Comparison of ENCODE assay signal across 1 cellular context in the genomic region with DNA sequence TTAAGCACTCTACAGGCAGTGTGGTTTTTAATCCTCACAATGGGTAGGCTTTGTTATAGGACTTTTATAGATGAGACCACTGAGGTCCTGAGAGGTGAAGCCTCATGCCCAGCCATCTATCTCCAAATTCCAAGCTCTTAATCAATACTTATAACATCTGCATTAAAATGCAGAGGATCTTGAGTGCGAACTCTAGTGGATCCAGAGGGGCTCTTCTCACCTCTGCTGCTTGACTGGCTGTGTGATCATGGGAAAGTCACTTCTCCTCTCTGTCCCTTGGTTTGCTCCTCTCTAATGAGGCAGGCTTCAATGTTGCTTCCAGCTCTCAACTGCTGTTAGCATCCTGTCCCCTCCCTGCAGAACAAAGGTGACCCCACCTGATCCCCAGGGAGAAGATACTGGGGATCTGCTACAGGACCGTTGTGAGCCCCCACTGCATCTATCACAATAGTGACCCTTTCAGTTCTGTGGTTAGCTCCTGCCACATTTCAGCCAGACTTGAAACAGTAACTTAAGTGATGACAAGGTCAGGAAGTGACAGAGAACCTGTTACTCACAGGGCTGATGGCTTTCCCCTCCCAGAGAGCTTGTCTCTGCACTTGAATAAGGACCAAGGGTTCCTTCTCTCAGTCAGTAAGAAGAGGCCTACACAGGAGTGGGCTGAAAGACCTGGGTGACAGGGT.
A peak's percentile ranks its signal among the peaks of the same experiment; 100 is the strongest.
TF ChIP-seq lines count a peak whose summit lies in the region.

No MANE protein-coding gene starts in this region.

TF ChIP-seq in K562, 482 proteins besides CTCF, POLR2A, EP300 and RAD21 (continued from another document and continues in another):
- TF ChIP-seq, protein P1, sequence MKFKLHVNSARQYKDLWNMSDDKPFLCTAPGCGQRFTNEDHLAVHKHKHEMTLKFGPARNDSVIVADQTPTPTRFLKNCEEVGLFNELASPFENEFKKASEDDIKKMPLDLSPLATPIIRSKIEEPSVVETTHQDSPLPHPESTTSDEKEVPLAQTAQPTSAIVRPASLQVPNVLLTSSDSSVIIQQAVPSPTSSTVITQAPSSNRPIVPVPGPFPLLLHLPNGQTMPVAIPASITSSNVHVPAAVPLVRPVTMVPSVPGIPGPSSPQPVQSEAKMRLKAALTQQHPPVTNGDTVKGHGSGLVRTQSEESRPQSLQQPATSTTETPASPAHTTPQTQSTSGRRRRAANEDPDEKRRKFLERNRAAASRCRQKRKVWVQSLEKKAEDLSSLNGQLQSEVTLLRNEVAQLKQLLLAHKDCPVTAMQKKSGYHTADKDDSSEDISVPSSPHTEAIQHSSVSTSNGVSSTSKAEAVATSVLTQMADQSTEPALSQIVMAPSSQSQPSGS (CRISPR knock-in tag; IDR thresholded peaks at IDR 0.05) = no peak
- TF ChIP-seq HDAC3 (IDR thresholded peaks at IDR 0.05; ENCODE audit: borderline replicate concordance, partially characterized antibody) (no peak), MXI1 (IDR thresholded peaks at IDR 0.05; ENCODE audit: low read depth, low read length) (no peak), NCOA1 (IDR thresholded peaks at IDR 0.05; ENCODE audit: low read depth) (no peak), CBX1 (IDR thresholded peaks at IDR 0.05; ENCODE audit: low read depth) (no peak), GATA2 (CRISPR knock-in tag; IDR thresholded peaks at IDR 0.05) (no peak), HMGN3 (IDR thresholded peaks at IDR 0.05; ENCODE audit: borderline replicate concordance, extremely low read depth, insufficient read length, low read depth, low read length) (no peak), STAG1 (CRISPR knock-in tag; IDR thresholded peaks at IDR 0.05; ENCODE audit: borderline replicate concordance) (no peak), ZNF75A (CRISPR knock-in tag; IDR thresholded peaks at IDR 0.05) (no peak), YBX1 (IDR thresholded peaks at IDR 0.05) (no peak), ZNF347 (CRISPR knock-in tag; IDR thresholded peaks at IDR 0.05; ENCODE audit: low read depth) (no peak), XRCC4 (IDR thresholded peaks at IDR 0.05; ENCODE audit: extremely low read depth, insufficient read depth, insufficient read length) (no peak), GTF2F1 (IDR thresholded peaks at IDR 0.05; ENCODE audit: low read depth, low read length) (no peak), SNIP1 (IDR thresholded peaks at IDR 0.05; ENCODE audit: low read depth) (no peak), ZNF224 (CRISPR knock-in tag; IDR thresholded peaks at IDR 0.05) (no peak), TRIM24 (IDR thresholded peaks at IDR 0.05) (no peak), CHD2 (IDR thresholded peaks at IDR 0.05; ENCODE audit: low read depth, low read length) (no peak), MAFK (IDR thresholded peaks at IDR 0.05; ENCODE audit: low read length) (no peak), RFX5 (IDR thresholded peaks at IDR 0.05; ENCODE audit: low read depth, low read length) (no peak), HLTF (IDR thresholded peaks at IDR 0.05) (no peak), PHF20 (IDR thresholded peaks at IDR 0.05; ENCODE audit: partially characterized antibody) (no peak), ETV1 (tag; conservative IDR thresholded peaks at IDR 0.05; ENCODE audit: low read depth) (peak; percentile 60; the same call in 1 of the 2 replicates), E2F3 (CRISPR knock-in tag; IDR thresholded peaks at IDR 0.05) (no peak)
- TF ChIP-seq, protein P2, sequence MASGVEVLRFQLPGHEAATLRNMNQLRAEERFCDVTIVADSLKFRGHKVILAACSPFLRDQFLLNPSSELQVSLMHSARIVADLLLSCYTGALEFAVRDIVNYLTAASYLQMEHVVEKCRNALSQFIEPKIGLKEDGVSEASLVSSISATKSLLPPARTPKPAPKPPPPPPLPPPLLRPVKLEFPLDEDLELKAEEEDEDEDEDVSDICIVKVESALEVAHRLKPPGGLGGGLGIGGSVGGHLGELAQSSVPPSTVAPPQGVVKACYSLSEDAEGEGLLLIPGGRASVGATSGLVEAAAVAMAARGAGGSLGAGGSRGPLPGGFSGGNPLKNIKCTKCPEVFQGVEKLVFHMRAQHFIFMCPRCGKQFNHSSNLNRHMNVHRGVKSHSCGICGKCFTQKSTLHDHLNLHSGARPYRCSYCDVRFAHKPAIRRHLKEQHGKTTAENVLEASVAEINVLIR (CRISPR knock-in tag; IDR thresholded peaks at IDR 0.05) = no peak
- TF ChIP-seq, protein P3, sequence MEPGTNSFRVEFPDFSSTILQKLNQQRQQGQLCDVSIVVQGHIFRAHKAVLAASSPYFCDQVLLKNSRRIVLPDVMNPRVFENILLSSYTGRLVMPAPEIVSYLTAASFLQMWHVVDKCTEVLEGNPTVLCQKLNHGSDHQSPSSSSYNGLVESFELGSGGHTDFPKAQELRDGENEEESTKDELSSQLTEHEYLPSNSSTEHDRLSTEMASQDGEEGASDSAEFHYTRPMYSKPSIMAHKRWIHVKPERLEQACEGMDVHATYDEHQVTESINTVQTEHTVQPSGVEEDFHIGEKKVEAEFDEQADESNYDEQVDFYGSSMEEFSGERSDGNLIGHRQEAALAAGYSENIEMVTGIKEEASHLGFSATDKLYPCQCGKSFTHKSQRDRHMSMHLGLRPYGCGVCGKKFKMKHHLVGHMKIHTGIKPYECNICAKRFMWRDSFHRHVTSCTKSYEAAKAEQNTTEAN (CRISPR knock-in tag; IDR thresholded peaks at IDR 0.05) = no peak
- TF ChIP-seq, protein P4, sequence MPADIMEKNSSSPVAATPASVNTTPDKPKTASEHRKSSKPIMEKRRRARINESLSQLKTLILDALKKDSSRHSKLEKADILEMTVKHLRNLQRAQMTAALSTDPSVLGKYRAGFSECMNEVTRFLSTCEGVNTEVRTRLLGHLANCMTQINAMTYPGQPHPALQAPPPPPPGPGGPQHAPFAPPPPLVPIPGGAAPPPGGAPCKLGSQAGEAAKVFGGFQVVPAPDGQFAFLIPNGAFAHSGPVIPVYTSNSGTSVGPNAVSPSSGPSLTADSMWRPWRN (IDR thresholded peaks at IDR 0.05; ENCODE audit: low read depth) = no peak
- TF ChIP-seq, protein P5, sequence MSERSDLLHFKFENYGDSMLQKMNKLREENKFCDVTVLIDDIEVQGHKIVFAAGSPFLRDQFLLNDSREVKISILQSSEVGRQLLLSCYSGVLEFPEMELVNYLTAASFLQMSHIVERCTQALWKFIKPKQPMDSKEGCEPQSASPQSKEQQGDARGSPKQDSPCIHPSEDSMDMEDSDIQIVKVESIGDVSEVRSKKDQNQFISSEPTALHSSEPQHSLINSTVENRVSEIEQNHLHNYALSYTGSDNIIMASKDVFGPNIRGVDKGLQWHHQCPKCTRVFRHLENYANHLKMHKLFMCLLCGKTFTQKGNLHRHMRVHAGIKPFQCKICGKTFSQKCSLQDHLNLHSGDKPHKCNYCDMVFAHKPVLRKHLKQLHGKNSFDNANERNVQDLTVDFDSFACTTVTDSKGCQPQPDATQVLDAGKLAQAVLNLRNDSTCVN (CRISPR knock-in tag; IDR thresholded peaks at IDR 0.05) = no peak
- TF ChIP-seq, protein P6, sequence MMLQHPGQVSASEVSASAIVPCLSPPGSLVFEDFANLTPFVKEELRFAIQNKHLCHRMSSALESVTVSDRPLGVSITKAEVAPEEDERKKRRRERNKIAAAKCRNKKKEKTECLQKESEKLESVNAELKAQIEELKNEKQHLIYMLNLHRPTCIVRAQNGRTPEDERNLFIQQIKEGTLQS (IDR thresholded peaks at IDR 0.05) = 0 out of 2 replicates have a peak, but pooled peaks have one; percentile 26
- TF ChIP-seq, protein P6 (CRISPR knock-in tag; conservative IDR thresholded peaks at IDR 0.05) = no peak
- TF ChIP-seq, protein P7, sequence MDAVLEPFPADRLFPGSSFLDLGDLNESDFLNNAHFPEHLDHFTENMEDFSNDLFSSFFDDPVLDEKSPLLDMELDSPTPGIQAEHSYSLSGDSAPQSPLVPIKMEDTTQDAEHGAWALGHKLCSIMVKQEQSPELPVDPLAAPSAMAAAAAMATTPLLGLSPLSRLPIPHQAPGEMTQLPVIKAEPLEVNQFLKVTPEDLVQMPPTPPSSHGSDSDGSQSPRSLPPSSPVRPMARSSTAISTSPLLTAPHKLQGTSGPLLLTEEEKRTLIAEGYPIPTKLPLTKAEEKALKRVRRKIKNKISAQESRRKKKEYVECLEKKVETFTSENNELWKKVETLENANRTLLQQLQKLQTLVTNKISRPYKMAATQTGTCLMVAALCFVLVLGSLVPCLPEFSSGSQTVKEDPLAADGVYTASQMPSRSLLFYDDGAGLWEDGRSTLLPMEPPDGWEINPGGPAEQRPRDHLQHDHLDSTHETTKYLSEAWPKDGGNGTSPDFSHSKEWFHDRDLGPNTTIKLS (IDR thresholded peaks at IDR 0.05; ENCODE audit: borderline replicate concordance, low read depth) = no peak
- TF ChIP-seq, protein P8, sequence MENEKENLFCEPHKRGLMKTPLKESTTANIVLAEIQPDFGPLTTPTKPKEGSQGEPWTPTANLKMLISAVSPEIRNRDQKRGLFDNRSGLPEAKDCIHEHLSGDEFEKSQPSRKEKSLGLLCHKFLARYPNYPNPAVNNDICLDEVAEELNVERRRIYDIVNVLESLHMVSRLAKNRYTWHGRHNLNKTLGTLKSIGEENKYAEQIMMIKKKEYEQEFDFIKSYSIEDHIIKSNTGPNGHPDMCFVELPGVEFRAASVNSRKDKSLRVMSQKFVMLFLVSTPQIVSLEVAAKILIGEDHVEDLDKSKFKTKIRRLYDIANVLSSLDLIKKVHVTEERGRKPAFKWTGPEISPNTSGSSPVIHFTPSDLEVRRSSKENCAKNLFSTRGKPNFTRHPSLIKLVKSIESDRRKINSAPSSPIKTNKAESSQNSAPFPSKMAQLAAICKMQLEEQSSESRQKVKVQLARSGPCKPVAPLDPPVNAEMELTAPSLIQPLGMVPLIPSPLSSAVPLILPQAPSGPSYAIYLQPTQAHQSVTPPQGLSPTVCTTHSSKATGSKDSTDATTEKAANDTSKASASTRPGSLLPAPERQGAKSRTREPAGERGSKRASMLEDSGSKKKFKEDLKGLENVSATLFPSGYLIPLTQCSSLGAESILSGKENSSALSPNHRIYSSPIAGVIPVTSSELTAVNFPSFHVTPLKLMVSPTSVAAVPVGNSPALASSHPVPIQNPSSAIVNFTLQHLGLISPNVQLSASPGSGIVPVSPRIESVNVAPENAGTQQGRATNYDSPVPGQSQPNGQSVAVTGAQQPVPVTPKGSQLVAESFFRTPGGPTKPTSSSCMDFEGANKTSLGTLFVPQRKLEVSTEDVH (IDR thresholded peaks at IDR 0.05; ENCODE audit: low read depth, partially characterized antibody) = no peak
- TF ChIP-seq, protein P9, sequence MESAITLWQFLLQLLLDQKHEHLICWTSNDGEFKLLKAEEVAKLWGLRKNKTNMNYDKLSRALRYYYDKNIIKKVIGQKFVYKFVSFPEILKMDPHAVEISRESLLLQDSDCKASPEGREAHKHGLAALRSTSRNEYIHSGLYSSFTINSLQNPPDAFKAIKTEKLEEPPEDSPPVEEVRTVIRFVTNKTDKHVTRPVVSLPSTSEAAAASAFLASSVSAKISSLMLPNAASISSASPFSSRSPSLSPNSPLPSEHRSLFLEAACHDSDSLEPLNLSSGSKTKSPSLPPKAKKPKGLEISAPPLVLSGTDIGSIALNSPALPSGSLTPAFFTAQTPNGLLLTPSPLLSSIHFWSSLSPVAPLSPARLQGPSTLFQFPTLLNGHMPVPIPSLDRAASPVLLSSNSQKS (CRISPR knock-in tag; IDR thresholded peaks at IDR 0.05) = no peak
- TF ChIP-seq, protein P10, sequence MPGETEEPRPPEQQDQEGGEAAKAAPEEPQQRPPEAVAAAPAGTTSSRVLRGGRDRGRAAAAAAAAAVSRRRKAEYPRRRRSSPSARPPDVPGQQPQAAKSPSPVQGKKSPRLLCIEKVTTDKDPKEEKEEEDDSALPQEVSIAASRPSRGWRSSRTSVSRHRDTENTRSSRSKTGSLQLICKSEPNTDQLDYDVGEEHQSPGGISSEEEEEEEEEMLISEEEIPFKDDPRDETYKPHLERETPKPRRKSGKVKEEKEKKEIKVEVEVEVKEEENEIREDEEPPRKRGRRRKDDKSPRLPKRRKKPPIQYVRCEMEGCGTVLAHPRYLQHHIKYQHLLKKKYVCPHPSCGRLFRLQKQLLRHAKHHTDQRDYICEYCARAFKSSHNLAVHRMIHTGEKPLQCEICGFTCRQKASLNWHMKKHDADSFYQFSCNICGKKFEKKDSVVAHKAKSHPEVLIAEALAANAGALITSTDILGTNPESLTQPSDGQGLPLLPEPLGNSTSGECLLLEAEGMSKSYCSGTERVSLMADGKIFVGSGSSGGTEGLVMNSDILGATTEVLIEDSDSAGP (CRISPR knock-in tag; IDR thresholded peaks at IDR 0.05) = no peak
- TF ChIP-seq, protein P11, sequence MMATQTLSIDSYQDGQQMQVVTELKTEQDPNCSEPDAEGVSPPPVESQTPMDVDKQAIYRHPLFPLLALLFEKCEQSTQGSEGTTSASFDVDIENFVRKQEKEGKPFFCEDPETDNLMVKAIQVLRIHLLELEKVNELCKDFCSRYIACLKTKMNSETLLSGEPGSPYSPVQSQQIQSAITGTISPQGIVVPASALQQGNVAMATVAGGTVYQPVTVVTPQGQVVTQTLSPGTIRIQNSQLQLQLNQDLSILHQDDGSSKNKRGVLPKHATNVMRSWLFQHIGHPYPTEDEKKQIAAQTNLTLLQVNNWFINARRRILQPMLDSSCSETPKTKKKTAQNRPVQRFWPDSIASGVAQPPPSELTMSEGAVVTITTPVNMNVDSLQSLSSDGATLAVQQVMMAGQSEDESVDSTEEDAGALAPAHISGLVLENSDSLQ (IDR thresholded peaks at IDR 0.05) = peak; percentile 45; the same call in 1 of the 2 replicates
- TF ChIP-seq, protein P12, sequence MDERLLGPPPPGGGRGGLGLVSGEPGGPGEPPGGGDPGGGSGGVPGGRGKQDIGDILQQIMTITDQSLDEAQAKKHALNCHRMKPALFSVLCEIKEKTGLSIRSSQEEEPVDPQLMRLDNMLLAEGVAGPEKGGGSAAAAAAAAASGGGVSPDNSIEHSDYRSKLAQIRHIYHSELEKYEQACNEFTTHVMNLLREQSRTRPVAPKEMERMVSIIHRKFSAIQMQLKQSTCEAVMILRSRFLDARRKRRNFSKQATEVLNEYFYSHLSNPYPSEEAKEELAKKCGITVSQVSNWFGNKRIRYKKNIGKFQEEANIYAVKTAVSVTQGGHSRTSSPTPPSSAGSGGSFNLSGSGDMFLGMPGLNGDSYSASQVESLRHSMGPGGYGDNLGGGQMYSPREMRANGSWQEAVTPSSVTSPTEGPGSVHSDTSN (CRISPR knock-in tag; IDR thresholded peaks at IDR 0.05; ENCODE audit: low read depth) = no peak
- TF ChIP-seq, protein P12 (tag; conservative IDR thresholded peaks at IDR 0.05; ENCODE audit: low read depth) = 0 out of 2 replicates have a peak, but pooled peaks have one; percentile 27
- TF ChIP-seq, protein P13, sequence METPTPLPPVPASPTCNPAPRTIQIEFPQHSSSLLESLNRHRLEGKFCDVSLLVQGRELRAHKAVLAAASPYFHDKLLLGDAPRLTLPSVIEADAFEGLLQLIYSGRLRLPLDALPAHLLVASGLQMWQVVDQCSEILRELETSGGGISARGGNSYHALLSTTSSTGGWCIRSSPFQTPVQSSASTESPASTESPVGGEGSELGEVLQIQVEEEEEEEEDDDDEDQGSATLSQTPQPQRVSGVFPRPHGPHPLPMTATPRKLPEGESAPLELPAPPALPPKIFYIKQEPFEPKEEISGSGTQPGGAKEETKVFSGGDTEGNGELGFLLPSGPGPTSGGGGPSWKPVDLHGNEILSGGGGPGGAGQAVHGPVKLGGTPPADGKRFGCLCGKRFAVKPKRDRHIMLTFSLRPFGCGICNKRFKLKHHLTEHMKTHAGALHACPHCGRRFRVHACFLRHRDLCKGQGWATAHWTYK (CRISPR knock-in tag; IDR thresholded peaks at IDR 0.05) = no peak
